1 cellular context compared by ENCODE assay signal in genomic region chr4:152257601-152258066, GRCh38.
TF ChIP-seq lines count a peak whose summit lies in the region.

No MANE protein-coding gene starts in this region.

TF ChIP-seq in HepG2, 621 proteins besides CTCF, POLR2A, EP300 and RAD21 (continued from another document):
- TF ChIP-seq, protein P1, sequence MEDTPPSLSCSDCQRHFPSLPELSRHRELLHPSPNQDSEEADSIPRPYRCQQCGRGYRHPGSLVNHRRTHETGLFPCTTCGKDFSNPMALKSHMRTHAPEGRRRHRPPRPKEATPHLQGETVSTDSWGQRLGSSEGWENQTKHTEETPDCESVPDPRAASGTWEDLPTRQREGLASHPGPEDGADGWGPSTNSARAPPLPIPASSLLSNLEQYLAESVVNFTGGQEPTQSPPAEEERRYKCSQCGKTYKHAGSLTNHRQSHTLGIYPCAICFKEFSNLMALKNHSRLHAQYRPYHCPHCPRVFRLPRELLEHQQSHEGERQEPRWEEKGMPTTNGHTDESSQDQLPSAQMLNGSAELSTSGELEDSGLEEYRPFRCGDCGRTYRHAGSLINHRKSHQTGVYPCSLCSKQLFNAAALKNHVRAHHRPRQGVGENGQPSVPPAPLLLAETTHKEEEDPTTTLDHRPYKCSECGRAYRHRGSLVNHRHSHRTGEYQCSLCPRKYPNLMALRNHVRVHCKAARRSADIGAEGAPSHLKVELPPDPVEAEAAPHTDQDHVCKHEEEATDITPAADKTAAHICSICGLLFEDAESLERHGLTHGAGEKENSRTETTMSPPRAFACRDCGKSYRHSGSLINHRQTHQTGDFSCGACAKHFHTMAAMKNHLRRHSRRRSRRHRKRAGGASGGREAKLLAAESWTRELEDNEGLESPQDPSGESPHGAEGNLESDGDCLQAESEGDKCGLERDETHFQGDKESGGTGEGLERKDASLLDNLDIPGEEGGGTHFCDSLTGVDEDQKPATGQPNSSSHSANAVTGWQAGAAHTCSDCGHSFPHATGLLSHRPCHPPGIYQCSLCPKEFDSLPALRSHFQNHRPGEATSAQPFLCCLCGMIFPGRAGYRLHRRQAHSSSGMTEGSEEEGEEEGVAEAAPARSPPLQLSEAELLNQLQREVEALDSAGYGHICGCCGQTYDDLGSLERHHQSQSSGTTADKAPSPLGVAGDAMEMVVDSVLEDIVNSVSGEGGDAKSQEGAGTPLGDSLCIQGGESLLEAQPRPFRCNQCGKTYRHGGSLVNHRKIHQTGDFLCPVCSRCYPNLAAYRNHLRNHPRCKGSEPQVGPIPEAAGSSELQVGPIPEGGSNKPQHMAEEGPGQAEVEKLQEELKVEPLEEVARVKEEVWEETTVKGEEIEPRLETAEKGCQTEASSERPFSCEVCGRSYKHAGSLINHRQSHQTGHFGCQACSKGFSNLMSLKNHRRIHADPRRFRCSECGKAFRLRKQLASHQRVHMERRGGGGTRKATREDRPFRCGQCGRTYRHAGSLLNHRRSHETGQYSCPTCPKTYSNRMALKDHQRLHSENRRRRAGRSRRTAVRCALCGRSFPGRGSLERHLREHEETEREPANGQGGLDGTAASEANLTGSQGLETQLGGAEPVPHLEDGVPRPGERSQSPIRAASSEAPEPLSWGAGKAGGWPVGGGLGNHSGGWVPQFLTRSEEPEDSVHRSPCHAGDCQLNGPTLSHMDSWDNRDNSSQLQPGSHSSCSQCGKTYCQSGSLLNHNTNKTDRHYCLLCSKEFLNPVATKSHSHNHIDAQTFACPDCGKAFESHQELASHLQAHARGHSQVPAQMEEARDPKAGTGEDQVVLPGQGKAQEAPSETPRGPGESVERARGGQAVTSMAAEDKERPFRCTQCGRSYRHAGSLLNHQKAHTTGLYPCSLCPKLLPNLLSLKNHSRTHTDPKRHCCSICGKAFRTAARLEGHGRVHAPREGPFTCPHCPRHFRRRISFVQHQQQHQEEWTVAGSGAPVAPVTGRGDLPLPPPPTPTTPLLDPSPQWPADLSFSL (CRISPR knock-in tag; IDR thresholded peaks at IDR 0.05): no peak
- no peak for TF ChIP-seq ZSCAN22 (CRISPR knock-in tag; IDR thresholded peaks at IDR 0.05)
- TF ChIP-seq HCFC1 (IDR thresholded peaks at IDR 0.05; ENCODE audit: low read depth, low read length): no peak
- no peak for TF ChIP-seq ZZZ3 (CRISPR knock-in tag; IDR thresholded peaks at IDR 0.05; ENCODE audit: borderline replicate concordance)
- TF ChIP-seq, protein P2, sequence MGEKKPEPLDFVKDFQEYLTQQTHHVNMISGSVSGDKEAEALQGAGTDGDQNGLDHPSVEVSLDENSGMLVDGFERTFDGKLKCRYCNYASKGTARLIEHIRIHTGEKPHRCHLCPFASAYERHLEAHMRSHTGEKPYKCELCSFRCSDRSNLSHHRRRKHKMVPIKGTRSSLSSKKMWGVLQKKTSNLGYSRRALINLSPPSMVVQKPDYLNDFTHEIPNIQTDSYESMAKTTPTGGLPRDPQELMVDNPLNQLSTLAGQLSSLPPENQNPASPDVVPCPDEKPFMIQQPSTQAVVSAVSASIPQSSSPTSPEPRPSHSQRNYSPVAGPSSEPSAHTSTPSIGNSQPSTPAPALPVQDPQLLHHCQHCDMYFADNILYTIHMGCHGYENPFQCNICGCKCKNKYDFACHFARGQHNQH (CRISPR knock-in tag; IDR thresholded peaks at IDR 0.05): no peak
- no peak for TF ChIP-seq HIVEP1 (CRISPR knock-in tag; IDR thresholded peaks at IDR 0.05)
- TF ChIP-seq CEBPZ (IDR thresholded peaks at IDR 0.05; ENCODE audit: low read length): no peak
- TF ChIP-seq FOXJ3 (CRISPR knock-in tag; IDR thresholded peaks at IDR 0.05; ENCODE audit: borderline replicate concordance): no peak
- no peak for TF ChIP-seq THYN1 (CRISPR knock-in tag; IDR thresholded peaks at IDR 0.05; ENCODE audit: borderline replicate concordance, low read depth)
- no peak for TF ChIP-seq ZMYM2 (CRISPR knock-in tag; IDR thresholded peaks at IDR 0.05)
- no peak for TF ChIP-seq ZNF383 (CRISPR knock-in tag; IDR thresholded peaks at IDR 0.05; ENCODE audit: borderline replicate concordance)
- TF ChIP-seq CAMTA2 (CRISPR knock-in tag; IDR thresholded peaks at IDR 0.05; ENCODE audit: borderline replicate concordance): no peak
- TF ChIP-seq KDM5B (CRISPR knock-in tag; IDR thresholded peaks at IDR 0.05; ENCODE audit: borderline replicate concordance): no peak
- TF ChIP-seq, protein P3, sequence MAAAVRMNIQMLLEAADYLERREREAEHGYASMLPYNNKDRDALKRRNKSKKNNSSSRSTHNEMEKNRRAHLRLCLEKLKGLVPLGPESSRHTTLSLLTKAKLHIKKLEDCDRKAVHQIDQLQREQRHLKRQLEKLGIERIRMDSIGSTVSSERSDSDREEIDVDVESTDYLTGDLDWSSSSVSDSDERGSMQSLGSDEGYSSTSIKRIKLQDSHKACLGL (CRISPR knock-in tag; IDR thresholded peaks at IDR 0.05): no peak
